ENCODE assay signal across 25 cellular contexts in genomic region chr18:12821408-12821807, GRCh38.
DNase-seq lines count a peak whose midpoint lies in the region; ATAC-seq, FAIRE-seq and TF ChIP-seq lines count a peak whose summit lies in the region.
"Had no signal": no experiment of that assay in that cellular context is flagged by ENCODE, and none has a peak within 500 bp of the region (broad histone marks: within the 10 kb centered on the region; RNA-seq: fewer than 3 reads in every experiment).

No MANE protein-coding gene starts in this region.

- POLR2A ChIA-PET in HepG2 (lab: Yijun Ruan, JAX): interaction anchor here (1.0 kb wide), 1 partner anchor 62 kb away, joined by 4 read pairs; the partner anchor contains the start of gene PTPN2
- POLR2A ChIA-PET in WTC11 (lab: Charles Lee): no interaction called here

- H3K4me2 ChIP-seq in HepG2 (ENCODE audit: low read depth, low read length): no peak overlapping the region
- H3K4me2 ChIP-seq: A549, hepatocyte had no signal

- WGBS in liver: 34% methylated on average over 3 of the region's 3 CpGs
- WGBS in HepG2 (ENCODE audit: low lambda C conversion rate): 79% methylated on average over 3 of the region's 3 CpGs

- H4K20me1 ChIP-seq in HepG2 (ENCODE audit: insufficient read depth, low read length): no peaks in the 10 kb centered on the region

- H3K27ac Mint-ChIP-seq in WTC11 (peak overlapping the region; percentile 85), immature natural killer cell (peak overlapping the region; percentile 2 to 80 (median 64))
- H3K27ac Mint-ChIP-seq: activated B cell treated with CpG ODN at 0.5 μM for 24 hours had no signal

- in situ Hi-C loops in HepG2 (cut with HindIII; ENCODE audit: extremely low pct_ligation_motif_present, low pct_unique_long_range_greater_than_20kb): no loop called here

- H3K9me3 Mint-ChIP-seq in WTC11: no peaks in the 10 kb centered on the region
- no peaks in the 10 kb centered on the region for H3K9me3 Mint-ChIP-seq in immature natural killer cell
- H3K9me3 Mint-ChIP-seq: activated B cell treated with CpG ODN at 0.5 μM for 24 hours had no signal

- intact Hi-C loops in HepG2 (cut with micrococcal nuclease; ENCODE audit: unreplicated experiment): no loop called here

- DNase-seq in HepG2 (ENCODE audit: low spot score) (no peak), WTC11 (ENCODE audit: low spot score) (peak; percentile 47), immature natural killer cell (no peak), urothelium cell line (ENCODE audit: low spot score) (no peak), NCI-H2107 (lab: John Stamatoyannopoulos, UW) (no peak), RPMI8226 (no peak)
- DNase-seq: activated B cell treated with CpG ODN at 0.5 μM for 24 hours, activated gamma-delta T cell treated with Interleukin-2 at 50 U/mL for 16 hours, amniotic stem cell, cortex of kidney, DMS79, gastrocnemius medialis, kidney, NCI-H1105 treated with DMSO at 0.1 percent for 48 hours, NCI-H2081 treated with DMSO at 0.1 percent for 48 hours, T1000 had no signal

- H3K4me3 ChIP-seq in liver (ENCODE audit: low read depth in 1 of 3, low read length in 3 of 3): no peak overlapping the region
- H3K4me3 ChIP-seq in HepG2 (replicated peaks in 1 of 3; ENCODE audit: insufficient read depth in 1 of 3, low read depth in 2 of 3, low read length in 3 of 3): no peak overlapping the region
- H3K4me3 ChIP-seq: A549, gastrocnemius medialis, hepatocyte, lung, suprapubic skin had no signal

- H3K27ac ChIP-seq in liver (ENCODE audit: low read depth in 1 of 2, low read length in 2 of 2) (peak overlapping the region; percentile 73 to 85), HepG2 (ENCODE audit: extremely low read length, insufficient read depth, low read length) (no peak overlapping the region)
- H3K27ac ChIP-seq: A549, gastrocnemius medialis, hepatocyte, neutrophil, suprapubic skin had no signal

- H3K27me3 Mint-ChIP-seq in WTC11 (ENCODE audit: low read depth) (no peaks in the 10 kb centered on the region), immature natural killer cell (ENCODE audit: low read depth in 3 of 3) (peaks cover 0 to 2% (median 0%) of the 10 kb centered on the region in 3 donors)
- H3K27me3 Mint-ChIP-seq: activated B cell treated with CpG ODN at 0.5 μM for 24 hours had no signal

- H3K4me1 ChIP-seq in liver (ENCODE audit: control insufficient read depth in 4 of 4, insufficient read depth in 4 of 4, low read length in 3 of 4) (peaks cover 0 to 24% (median 17%) of the 10 kb centered on the region in 4 donors), HepG2 (ENCODE audit: insufficient read depth, low read length) (no peaks in the 10 kb centered on the region)
- H3K4me1 ChIP-seq: A549, gastrocnemius medialis, suprapubic skin had no signal

- H3K4me1 Mint-ChIP-seq in WTC11 (peaks cover 35% of the 10 kb centered on the region), immature natural killer cell (peaks cover 35 to 59% of the 10 kb centered on the region in 2 donors)
- H3K4me1 Mint-ChIP-seq: activated B cell treated with CpG ODN at 0.5 μM for 24 hours had no signal

- BruUV-seq in HepG2 (replicated peaks; lab: Mats Ljungman, UMichigan): no TSS peak

- H2AFZ ChIP-seq in HepG2 (ENCODE audit: low read length): no peak overlapping the region
- H2AFZ ChIP-seq: hepatocyte had no signal

- peaks cover 25% of the 10 kb centered on the region for H3K36me3 Mint-ChIP-seq in WTC11
- H3K36me3 Mint-ChIP-seq in immature natural killer cell: peaks cover 17 to 55% (median 25%) of the 10 kb centered on the region in 3 donors

- H3K36me3 ChIP-seq in liver (ENCODE audit: control insufficient read depth in 4 of 4, insufficient read depth in 3 of 4, low read depth in 1 of 4, low read length in 3 of 4): peaks cover 2 to 15% (median 10%) of the 10 kb centered on the region in 4 donors
- peaks cover 8 to 50% of the 10 kb centered on the region in 2 experiments for H3K36me3 ChIP-seq in HepG2 (replicated peaks in 1 of 2; ENCODE audit: control insufficient read depth in 1 of 2, insufficient read depth in 2 of 2, low read length in 2 of 2)

- no peak for FAIRE-seq in HepG2 (lab: Jason Lieb, UNC)
- peak; percentile 92 for FAIRE-seq in urothelium cell line (lab: Jason Lieb, UNC)
- FAIRE-seq: A549, bronchial epithelial cell, kidney had no signal

- no peak for ATAC-seq in HepG2
- ATAC-seq in WTC11: peak; percentile 91
- no peak for ATAC-seq in GM21528 (IDR thresholded peaks at IDR 0.05; ENCODE audit: low FRiP score, unreplicated experiment)
- ATAC-seq: A549, gastrocnemius medialis, Right ventricle myocardium inferior had no signal

- no peak for TF ChIP-seq POLR2A in HepG2 (IDR thresholded peaks at IDR 0.05; ENCODE audit: insufficient read depth in 1 of 2, low read depth in 2 of 2, low read length in 2 of 2)

- CTCF ChIA-PET in HepG2 (lab: Yijun Ruan, JAX; ENCODE audit: low intra/inter-chr PET ratio, low total read pairs) (no interaction called here), WTC11 (lab: Charles Lee) (no interaction called here)

- TF ChIP-seq EP300 in HepG2 (IDR thresholded peaks at IDR 0.05; ENCODE audit: low read depth in 2 of 2, low read length in 2 of 2) (no peak), HepG2 (CRISPR knock-in tag; IDR thresholded peaks at IDR 0.05; ENCODE audit: borderline replicate concordance) (no peak)

- no peaks in the 10 kb centered on the region for H3K9me3 ChIP-seq in liver (ENCODE audit: control insufficient read depth in 4 of 4, low read length in 3 of 4)
- H3K9me3 ChIP-seq in HepG2 (ENCODE audit: low read length): no peaks in the 10 kb centered on the region
- H3K9me3 ChIP-seq: A549, gastrocnemius medialis, neutrophil, suprapubic skin had no signal

- H3K4me3 Mint-ChIP-seq in WTC11 (no peak overlapping the region; the same call in 1 of the 2 replicates), immature natural killer cell (peak overlapping the region in 2 of 5 donors; percentile 0 to 43)
- H3K4me3 Mint-ChIP-seq: activated B cell treated with CpG ODN at 0.5 μM for 24 hours had no signal

- no peak for TF ChIP-seq CTCF in liver (IDR thresholded peaks at IDR 0.05; ENCODE audit: low read depth, low read length, missing input control)
- no peak for TF ChIP-seq CTCF in HepG2 (CRISPR knock-in tag; IDR thresholded peaks at IDR 0.05)
- TF ChIP-seq CTCF in WTC11 (IDR thresholded peaks at IDR 0.05): no peak

- no peaks in the 10 kb centered on the region for H3K79me2 ChIP-seq in HepG2 (ENCODE audit: insufficient read depth, low read length)
- H3K79me2 ChIP-seq: hepatocyte had no signal

- H3K27me3 ChIP-seq in liver (ENCODE audit: control insufficient read depth in 4 of 4, insufficient read depth in 4 of 4, low read length in 3 of 4) (no peaks in the 10 kb centered on the region), HepG2 (ENCODE audit: control insufficient read depth in 1 of 2, insufficient read depth in 2 of 2, low read length in 2 of 2) (no peaks in the 10 kb centered on the region)
- H3K27me3 ChIP-seq: gastrocnemius medialis, hepatocyte, neutrophil, suprapubic skin had no signal

- TF ChIP-seq RAD21 in liver (IDR thresholded peaks at IDR 0.05) (peak; percentile 22 to 37), HepG2 (CRISPR knock-in tag; IDR thresholded peaks at IDR 0.05) (no peak)

- H3K9ac ChIP-seq in liver (ENCODE audit: low read depth in 1 of 2, low read length in 2 of 2): no peak overlapping the region
- no peak overlapping the region for H3K9ac ChIP-seq in HepG2 (ENCODE audit: insufficient read depth, low read depth, low read length)

TF ChIP-seq in liver, 16 proteins besides CTCF, POLR2A, EP300 and RAD21 (continues in another document):
- TF ChIP-seq RXRA (IDR thresholded peaks at IDR 0.05): peak; percentile 61 to 69
- TF ChIP-seq JUND (IDR thresholded peaks at IDR 0.05): peak in 1 of 2 donors; percentile 50
- TF ChIP-seq GABPA (IDR thresholded peaks at IDR 0.05 in 1 of 2, conservative IDR thresholded peaks at IDR 0.05 in 1 of 2): no peak
- TF ChIP-seq FOXA2 (IDR thresholded peaks at IDR 0.05): peak; percentile 29
- TF ChIP-seq ATF3 (IDR thresholded peaks at IDR 0.05): no peak
- TF ChIP-seq EGR1 (IDR thresholded peaks at IDR 0.05; ENCODE audit: low read depth in 2 of 2): no peak

TF ChIP-seq in HepG2, 621 proteins besides CTCF, POLR2A, EP300 and RAD21:
- TF ChIP-seq NFE2L2 (IDR thresholded peaks at IDR 0.05; ENCODE audit: low read length) (no peak), CSRNP2 (CRISPR knock-in tag; conservative IDR thresholded peaks at IDR 0.05; ENCODE audit: low read depth) (no peak), MAFK (conservative IDR thresholded peaks at IDR 0.05 in 1 of 2, IDR thresholded peaks at IDR 0.05 in 1 of 2; ENCODE audit: low read length in 2 of 2) (0 out of 4 replicates have a peak, but pooled peaks of 1 of the 2 experiments have one; percentile 7)
TF ChIP-seq in HepG2: peak in this region for 1.

TF ChIP-seq in WTC11, 78 proteins besides CTCF, POLR2A, EP300 and RAD21 (continues in another document):
- TF ChIP-seq STAT6 (CRISPR knock-in tag; conservative IDR thresholded peaks at IDR 0.05; ENCODE audit: low read depth) (no peak), ATF3 (CRISPR knock-in tag; conservative IDR thresholded peaks at IDR 0.05) (no peak), MXD4 (CRISPR knock-in tag; IDR thresholded peaks at IDR 0.05; ENCODE audit: borderline replicate concordance) (no peak), FOXP1 (CRISPR knock-in tag; IDR thresholded peaks at IDR 0.05; ENCODE audit: borderline replicate concordance) (no peak), NFATC4 (CRISPR knock-in tag; IDR thresholded peaks at IDR 0.05) (no peak), ZNF671 (CRISPR knock-in tag; IDR thresholded peaks at IDR 0.05) (no peak), RELA (CRISPR knock-in tag; IDR thresholded peaks at IDR 0.05; ENCODE audit: borderline replicate concordance) (no peak)
